ENCODE assay signal across 17 cellular contexts in the genomic region with DNA sequence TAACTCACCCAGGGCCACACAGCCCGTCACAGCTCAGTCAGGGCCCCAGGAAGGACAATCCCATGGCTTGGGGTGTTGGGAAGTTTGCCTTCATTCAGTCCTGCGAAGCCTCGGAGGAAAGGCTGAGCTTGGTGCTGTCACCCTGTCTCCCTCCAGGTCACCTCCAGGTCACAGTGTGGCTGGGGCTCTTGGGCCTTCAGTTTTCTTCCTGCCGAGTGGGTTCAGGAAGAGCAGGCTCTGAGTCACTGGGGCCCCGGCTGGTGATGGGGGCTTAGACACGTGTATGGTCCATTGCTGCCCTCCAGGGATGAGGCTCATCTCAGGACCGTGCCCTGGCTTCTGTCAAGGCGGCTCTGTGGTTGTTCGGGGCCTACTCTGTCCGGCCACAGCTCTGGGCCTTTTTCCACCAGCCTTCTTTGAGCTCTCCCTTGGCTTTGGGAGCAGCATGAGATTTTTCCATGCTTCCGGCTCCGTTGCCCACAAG.
DNase-seq lines count a peak whose midpoint lies in the region; ATAC-seq, FAIRE-seq and TF ChIP-seq lines count a peak whose summit lies in the region.
"Had no signal": no experiment of that assay in that cellular context is flagged by ENCODE, and none has a peak within 500 bp of the region (broad histone marks: within the 10 kb centered on the region; RNA-seq: fewer than 3 reads in every experiment).

No MANE protein-coding gene starts in this region.

- H2BK5ac ChIP-seq in mesenchymal stem cell (ENCODE audit: low read depth, low read length, poor library complexity, severe bottlenecking), result no peak overlapping the region

- H3K9me3 ChIP-seq in GM23248 (ENCODE audit: low read depth) (no peaks in the 10 kb centered on the region), mesenchymal stem cell (ENCODE audit: control insufficient read depth, low read length) (no peaks in the 10 kb centered on the region), aorta (ENCODE audit: control insufficient read depth, low read length) (no peaks in the 10 kb centered on the region)

- H4K8ac ChIP-seq in mesenchymal stem cell (ENCODE audit: low read length), result peak overlapping the region; percentile 43

- no peak overlapping the region for H2BK15ac ChIP-seq in mesenchymal stem cell (ENCODE audit: low read depth, poor library complexity, severe bottlenecking)

- H3K4me3 Mint-ChIP-seq in chondrocyte (ENCODE audit: unreplicated experiment), result no peak overlapping the region

- intact Hi-C loops in aorta (cut with DNase I), result no loop called here

- H3K4ac ChIP-seq in mesenchymal stem cell (ENCODE audit: low read depth in 1 of 2, low read length in 2 of 2), result no peak overlapping the region

- no peaks in the 10 kb centered on the region for H3K9me2 ChIP-seq in GM23248 (ENCODE audit: insufficient read depth)

- WGBS in GM23248 (ENCODE audit: low coverage in 1 of 2, low lambda C conversion rate in 2 of 2, missing lambda C conversion rate in 2 of 2), 2 experiments, result 84 to 88% methylated on average over 12 of the region's 12 CpGs
- 59% methylated on average over 12 of the region's 12 CpGs for WGBS in mesenchymal stem cell
- WGBS in aorta, 2 donors, result 84 to 90% methylated on average over 12 of the region's 12 CpGs

- H2AK5ac ChIP-seq in mesenchymal stem cell (ENCODE audit: low read length, severe bottlenecking), result no peak overlapping the region

- H3K36me3 Mint-ChIP-seq in chondrocyte (ENCODE audit: low read depth), result peaks cover 3% of the 10 kb centered on the region

- ATAC-seq in aorta (ENCODE audit: low FRiP score) (no peak), GM18517 (IDR thresholded peaks at IDR 0.05; ENCODE audit: unreplicated experiment) (no peak)
- ATAC-seq: K562 had no signal

- H3K4me3 ChIP-seq in GM23248 (no peak overlapping the region), mesenchymal stem cell (ENCODE audit: insufficient read depth in 1 of 2, low read depth in 1 of 2, low read length in 2 of 2) (no peak overlapping the region), aorta (ENCODE audit: low read length in 2 of 2) (no peak overlapping the region)
- H3K4me3 ChIP-seq: BLaER1 treated with 17β-estradiol and CSF1 and Interleukin-3, amounts not matched to agents 10 nM and 100 nM; K562; SK-N-MC had no signal

- H3K4me2 ChIP-seq in GM23248 (ENCODE audit: unreplicated experiment), result peak overlapping the region; percentile 12
- no peak overlapping the region for H3K4me2 ChIP-seq in mesenchymal stem cell (ENCODE audit: low read length, poor library complexity, severe bottlenecking)
- H3K4me2 ChIP-seq: BLaER1 treated with 17β-estradiol and CSF1 and Interleukin-3, amounts not matched to agents 10 nM and 100 nM had no signal

- peak overlapping the region; percentile 49 for H2AFZ ChIP-seq in GM23248
- no peak overlapping the region for H2AFZ ChIP-seq in mesenchymal stem cell (ENCODE audit: low read depth, low read length)

- H4K20me1 ChIP-seq in GM23248 (ENCODE audit: insufficient read depth), result no peaks in the 10 kb centered on the region
- H4K20me1 ChIP-seq: BLaER1 treated with 17β-estradiol and CSF1 and Interleukin-3, amounts not matched to agents 10 nM and 100 nM had no signal

- no peak for FAIRE-seq in GM12891 (lab: Jason Lieb, UNC)
- FAIRE-seq: K562 had no signal

- no peaks in the 10 kb centered on the region for H3K36me3 ChIP-seq in GM23248 (ENCODE audit: low read depth)
- H3K36me3 ChIP-seq in mesenchymal stem cell (ENCODE audit: control insufficient read depth in 1 of 2, insufficient read depth in 2 of 2, low read depth in 1 of 2, low read length in 2 of 2), result no peaks in the 10 kb centered on the region
- no peaks in the 10 kb centered on the region for H3K36me3 ChIP-seq in aorta (ENCODE audit: control insufficient read depth in 1 of 2, insufficient read depth in 2 of 2, low read length in 1 of 2)
- H3K36me3 ChIP-seq: BLaER1 treated with 17β-estradiol and CSF1 and Interleukin-3, amounts not matched to agents 10 nM and 100 nM had no signal

- no peak for DNase-seq in GM23248
- peak; percentile 68 for DNase-seq in chondrocyte (ENCODE audit: low spot score)
- peak; percentile 33 for DNase-seq in mesenchymal stem cell
- peak; percentile 17 to 62 for DNase-seq in aorta
- DNase-seq in cerebellar cortex (ENCODE audit: low spot score), result no peak
- no peak for DNase-seq in GM12891 (ENCODE audit: insufficient read length, low spot score)
- DNase-seq: DMS79 treated with DMSO at 0.1 percent for 48 hours, GDM1, HCEC 1CT, NCI-H1694 treated with DMSO at 0.1 percent for 48 hours, NCI-H2227 treated with DMSO at 0.1 percent for 48 hours, NCI-H774, SHP77 had no signal

- H3K4me1 ChIP-seq in GM23248 (ENCODE audit: insufficient read depth) (peaks cover 26% of the 10 kb centered on the region), mesenchymal stem cell (ENCODE audit: control insufficient read depth, insufficient read depth, low read depth, low read length) (peaks cover 7% of the 10 kb centered on the region), aorta (ENCODE audit: control insufficient read depth in 1 of 2, insufficient read depth in 2 of 2, low read length in 2 of 2) (peaks cover 0 to under 1% of the 10 kb centered on the region in 2 donors)

- H3F3A ChIP-seq in GM23248 (ENCODE audit: insufficient read depth), result peaks cover 10% of the 10 kb centered on the region

- in situ Hi-C loops in GM23248 (cut with MboI), result no loop called here

- H3K79me2 ChIP-seq in GM23248 (ENCODE audit: insufficient read depth), result no peaks in the 10 kb centered on the region

- peaks cover 7% of the 10 kb centered on the region for H3K27me3 Mint-ChIP-seq in chondrocyte (ENCODE audit: low read depth)

- TF ChIP-seq POLR2A in GM12891 (IDR thresholded peaks at IDR 0.05; ENCODE audit: low read depth, low read length), result no peak

- H2BK12ac ChIP-seq in mesenchymal stem cell (ENCODE audit: low read length in 2 of 2), result no peak overlapping the region

- no peak for TF ChIP-seq CTCF in chondrocyte (IDR thresholded peaks at IDR 0.05)

- peaks cover 4% of the 10 kb centered on the region for H3K9me3 Mint-ChIP-seq in chondrocyte (ENCODE audit: low read depth)

- no peaks in the 10 kb centered on the region for H3K79me1 ChIP-seq in mesenchymal stem cell (replicated peaks; ENCODE audit: low read length, poor library complexity, severe bottlenecking)

- no peak overlapping the region for H3K14ac ChIP-seq in mesenchymal stem cell (ENCODE audit: low read length in 2 of 2)

- peak overlapping the region in 1 of 2 experiments; percentile 55 for H3K18ac ChIP-seq in mesenchymal stem cell (ENCODE audit: low read depth in 1 of 2, low read length in 2 of 2)

- H3K23ac ChIP-seq in mesenchymal stem cell (ENCODE audit: low read length in 2 of 2), result no peak overlapping the region

- peaks cover 3% of the 10 kb centered on the region for H3K4me1 Mint-ChIP-seq in chondrocyte (ENCODE audit: low read depth)

- H4K91ac ChIP-seq in mesenchymal stem cell (ENCODE audit: low read length), result no peak overlapping the region

- H3K9ac ChIP-seq in GM23248 (no peak overlapping the region), mesenchymal stem cell (ENCODE audit: low read length) (no peak overlapping the region)
- H3K9ac ChIP-seq: BLaER1 treated with 17β-estradiol and CSF1 and Interleukin-3, amounts not matched to agents 10 nM and 100 nM had no signal

- H3K27ac Mint-ChIP-seq in chondrocyte (ENCODE audit: unreplicated experiment), result no peak overlapping the region

- no peaks in the 10 kb centered on the region for H3K27me3 ChIP-seq in GM23248 (replicated peaks; ENCODE audit: insufficient read depth)
- H3K27me3 ChIP-seq in mesenchymal stem cell (ENCODE audit: control insufficient read depth in 1 of 2, insufficient read depth in 1 of 2, low read length in 2 of 2), result peaks cover 7 to 27% of the 10 kb centered on the region in 2 experiments
- H3K27me3 ChIP-seq in aorta (ENCODE audit: control insufficient read depth in 1 of 2, insufficient read depth in 2 of 2, low read length in 1 of 2), result no peaks in the 10 kb centered on the region
- H3K27me3 ChIP-seq: BLaER1 treated with 17β-estradiol and CSF1 and Interleukin-3, amounts not matched to agents 10 nM and 100 nM had no signal

- H2BK120ac ChIP-seq in mesenchymal stem cell (ENCODE audit: low read depth, low read length), result no peak overlapping the region

- H3K27ac ChIP-seq in GM23248, result no peak overlapping the region
- H3K27ac ChIP-seq in mesenchymal stem cell (ENCODE audit: low read length, poor library complexity, severe bottlenecking), result no peak overlapping the region
- H3K27ac ChIP-seq in aorta (ENCODE audit: low read depth in 1 of 2, low read length in 2 of 2), result no peak overlapping the region
- H3K27ac ChIP-seq: BLaER1 treated with 17β-estradiol and CSF1 and Interleukin-3, amounts not matched to agents 10 nM and 100 nM; SK-N-MC had no signal

TF ChIP-seq in GM12891, 5 proteins besides CTCF, POLR2A, EP300 and RAD21:
- TF ChIP-seq PAX5 (IDR thresholded peaks at IDR 0.05; ENCODE audit: insufficient read depth, low read length, severe bottlenecking) (no peak), POLR2AphosphoS5 (IDR thresholded peaks at IDR 0.05; ENCODE audit: low read depth, low read length) (no peak), SPI1 (IDR thresholded peaks at IDR 0.05; ENCODE audit: low read depth, low read length) (no peak), TAF1 (IDR thresholded peaks at IDR 0.05; ENCODE audit: low read depth, low read length) (no peak), POU2F2 (IDR thresholded peaks at IDR 0.05; ENCODE audit: low read depth, low read length) (no peak)

Comparison
In these comparisons a context has a peak if more than half of its experiments do, and no peak if none do; other contexts are left out.
1. DNase-seq: peak in chondrocyte (single experiment), mesenchymal stem cell (single experiment) and aorta (2 of 2); none in GM23248 (single experiment), cerebellar cortex (single experiment) and GM12891 (single experiment).